In the genomic region with DNA sequence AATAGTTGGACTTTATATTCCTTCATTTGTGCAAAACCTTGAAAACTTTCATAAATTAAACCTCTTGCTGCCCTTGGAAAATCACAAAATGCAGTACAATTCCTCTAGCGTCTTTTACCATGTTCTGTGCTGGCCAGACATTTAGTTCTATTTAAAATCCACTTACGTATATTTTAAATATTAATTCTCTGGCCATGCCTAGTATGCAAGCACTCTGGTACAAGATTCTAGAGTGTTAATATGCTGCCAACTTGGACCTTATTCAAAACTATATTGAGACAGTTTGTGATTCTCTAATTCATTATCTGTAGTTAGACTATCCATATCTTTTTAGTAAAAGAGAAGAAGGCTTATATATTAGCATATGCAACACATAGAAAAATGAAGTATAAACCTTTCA, we compare ENCODE assay signal across 20 cellular contexts.
A peak's percentile ranks its signal among the peaks of the same experiment; 100 is the strongest.
DNase-seq lines count a peak whose midpoint lies in the region; ATAC-seq and TF ChIP-seq lines count a peak whose summit lies in the region.
"Had no signal": no experiment of that assay in that cellular context is flagged by ENCODE, and none has a peak within 500 bp of the region (broad histone marks: within the 10 kb centered on the region; RNA-seq: fewer than 3 reads in every experiment).

No MANE protein-coding gene starts in this region.

- H3K4me3 ChIP-seq in right cardiac atrium (ENCODE audit: low read length) (no peak overlapping the region), left ventricle myocardium inferior (no peak overlapping the region), right atrium auricular region (no peak overlapping the region)
- H3K4me3 ChIP-seq: BLaER1, GM12878 had no signal

- intact Hi-C loops in Right ventricle myocardium superior (cut with DNase I) (no loop called here), right cardiac atrium (cut with DNase I) (no loop called here), left ventricle myocardium inferior (cut with micrococcal nuclease) (no loop called here)

- peaks cover 54% of the 10 kb centered on the region for H3K36me3 ChIP-seq in left ventricle myocardium inferior
- peaks cover 34% of the 10 kb centered on the region for H3K36me3 ChIP-seq in right atrium auricular region
- H3K36me3 ChIP-seq: BE2C, BLaER1 had no signal

- H3K27ac ChIP-seq in right cardiac atrium (ENCODE audit: low read length): no peak overlapping the region
- H3K27ac ChIP-seq in left ventricle myocardium inferior (replicated peaks): peak overlapping the region; percentile 58
- no peak overlapping the region for H3K27ac ChIP-seq in right atrium auricular region
- H3K27ac ChIP-seq: BLaER1 had no signal

- no peak overlapping the region for H3K4me3 Mint-ChIP-seq in glutamatergic neuron (ENCODE audit: unreplicated experiment)
- H3K4me3 Mint-ChIP-seq: CD14-positive monocyte; CD4-positive, alpha-beta memory T cell; CD4-positive, CD25-positive, alpha-beta regulatory T cell; CD8-positive, alpha-beta memory T cell had no signal

- peaks cover 40% of the 10 kb centered on the region for H3K4me1 Mint-ChIP-seq in glutamatergic neuron (ENCODE audit: low read depth, unreplicated experiment)
- H3K4me1 Mint-ChIP-seq: CD14-positive monocyte; CD4-positive, alpha-beta memory T cell; CD4-positive, CD25-positive, alpha-beta regulatory T cell; CD8-positive, alpha-beta memory T cell had no signal

- H3K36me3 Mint-ChIP-seq in glutamatergic neuron (ENCODE audit: unreplicated experiment): no peaks in the 10 kb centered on the region
- H3K36me3 Mint-ChIP-seq: CD14-positive monocyte; CD4-positive, CD25-positive, alpha-beta regulatory T cell had no signal

- peaks cover 7% of the 10 kb centered on the region for H3K27me3 Mint-ChIP-seq in glutamatergic neuron (ENCODE audit: unreplicated experiment)

- DNase-seq in Right ventricle myocardium superior (no peak), right cardiac atrium (no peak), left ventricle myocardium inferior (no peak), right atrium auricular region (ENCODE audit: low spot score) (no peak), glutamatergic neuron (no peak), T-helper 1 cell (no peak)
- DNase-seq in activated CD4-positive, alpha-beta T cell treated with anti-CD3 and anti-CD28 coated beads, Interleukin-2, amount 50 U/mL, for 1 hour: no peak
- DNase-seq: 8988T; ACHN; BE2C; C1 segment of cervical spinal cord; CD4-positive, alpha-beta memory T cell; CD4-positive, CD25-positive, alpha-beta regulatory T cell; CD8-positive, alpha-beta memory T cell; COR-L47; DMS79 treated with DMSO at 0.1 percent for 48 hours; GF-D8 had no signal

- H3K9me3 ChIP-seq in right cardiac atrium (ENCODE audit: control insufficient read depth, low read length) (no peaks in the 10 kb centered on the region), left ventricle myocardium inferior (replicated peaks) (no peaks in the 10 kb centered on the region), right atrium auricular region (no peaks in the 10 kb centered on the region)
- H3K9me3 ChIP-seq: BE2C, BLaER1 had no signal

- H3K4me1 ChIP-seq in right cardiac atrium (ENCODE audit: control insufficient read depth, insufficient read depth, low read length) (peaks cover 2% of the 10 kb centered on the region), left ventricle myocardium inferior (peaks cover 28% of the 10 kb centered on the region), right atrium auricular region (no peaks in the 10 kb centered on the region)
- H3K4me1 ChIP-seq: BE2C, BLaER1 had no signal

- 58% methylated on average over 2 of the region's 2 CpGs for WGBS in right cardiac atrium

- H3K9me3 Mint-ChIP-seq in glutamatergic neuron (ENCODE audit: unreplicated experiment): peaks cover 8% of the 10 kb centered on the region
- H3K9me3 Mint-ChIP-seq: CD8-positive, alpha-beta memory T cell had no signal

- H3K27me3 ChIP-seq in right cardiac atrium (ENCODE audit: control insufficient read depth, insufficient read depth): no peaks in the 10 kb centered on the region
- H3K27me3 ChIP-seq in left ventricle myocardium inferior (ENCODE audit: low read depth): no peaks in the 10 kb centered on the region
- no peaks in the 10 kb centered on the region for H3K27me3 ChIP-seq in right atrium auricular region
- H3K27me3 ChIP-seq: BE2C, BLaER1 had no signal

- H3K27ac Mint-ChIP-seq in glutamatergic neuron (ENCODE audit: unreplicated experiment): peak overlapping the region; percentile 48
- H3K27ac Mint-ChIP-seq: CD14-positive monocyte; CD4-positive, alpha-beta memory T cell; CD4-positive, CD25-positive, alpha-beta regulatory T cell; CD8-positive, alpha-beta memory T cell had no signal

- TF ChIP-seq CTCF in left ventricle myocardium inferior (IDR thresholded peaks at IDR 0.05; ENCODE audit: borderline replicate concordance) (no peak), right atrium auricular region (IDR thresholded peaks at IDR 0.05) (no peak), glutamatergic neuron (IDR thresholded peaks at IDR 0.05; ENCODE audit: partially characterized antibody, unreplicated experiment) (no peak)

- peak; percentile 58 for ATAC-seq in Right ventricle myocardium superior (ENCODE audit: poor library complexity)
- no peak for ATAC-seq in right cardiac atrium
- ATAC-seq: GM12878 had no signal
